In the genomic region with DNA sequence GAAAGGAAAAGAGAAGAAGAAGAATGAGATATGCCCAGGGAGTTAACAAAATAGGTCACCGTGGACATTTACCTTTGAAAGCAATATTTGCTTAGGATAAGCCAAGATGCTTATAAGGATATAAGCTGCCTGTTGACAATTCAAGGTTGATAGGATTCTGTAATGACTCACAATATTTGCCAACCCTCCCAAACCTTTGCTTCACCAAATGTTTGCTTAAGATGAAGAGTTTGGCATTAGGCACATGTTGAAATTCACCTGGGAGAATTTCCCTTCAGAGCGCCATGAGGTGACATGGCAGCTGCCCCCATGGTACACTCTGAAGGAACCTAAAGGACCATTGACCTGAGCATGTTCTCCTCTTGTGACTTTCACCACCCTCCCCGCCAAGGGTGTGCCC, we compare ENCODE assay signal across 27 cellular contexts. TPM values are rescaled to one million over a fixed set of nuclear protein-coding genes. Genes with fewer than 3 reads are reported as not detected.
DNase-seq lines count a peak whose midpoint lies in the region; ATAC-seq and TF ChIP-seq lines count a peak whose summit lies in the region.
"Had no signal": no experiment of that assay in that cellular context is flagged by ENCODE, and none has a peak within 500 bp of the region (broad histone marks: within the 10 kb centered on the region; RNA-seq: fewer than 3 reads in every experiment).

No MANE protein-coding gene starts in this region.

- 36 to 48% methylated on average over 3 of the region's 3 CpGs for WGBS in body of pancreas, 2 donors
- 92% methylated on average over 3 of the region's 3 CpGs for WGBS in tibial nerve, 2 donors

- TF ChIP-seq CTCF in Calu3 (IDR thresholded peaks at IDR 0.05; ENCODE audit: unreplicated experiment) (no peak), body of pancreas (IDR thresholded peaks at IDR 0.05) (no peak), lower lobe of right lung (IDR thresholded peaks at IDR 0.05) (no peak), tibial nerve (IDR thresholded peaks at IDR 0.05) (no peak)

- no peak overlapping the region for H3K27ac Mint-ChIP-seq in Calu3 (ENCODE audit: unreplicated experiment)
- H3K27ac Mint-ChIP-seq: activated CD4-positive, alpha-beta T cell treated with anti-CD3 and anti-CD28 coated beads, Interleukin-2, amount 10 ng/mL, durations not matched to agents 7 days and 5 days; activated naive CD4-positive, alpha-beta T cell treated with anti-CD3 and anti-CD28 coated beads, Interleukin-2, amount 50 U/mL, for 72 hours; CD8-positive, alpha-beta memory T cell; memory B cell; T-cell had no signal

- H3K9me3 Mint-ChIP-seq in Calu3 (ENCODE audit: low read depth, unreplicated experiment), result no peaks in the 10 kb centered on the region
- H3K9me3 Mint-ChIP-seq: activated naive CD4-positive, alpha-beta T cell treated with anti-CD3 and anti-CD28 coated beads, Interleukin-2, amount 50 U/mL, for 72 hours; CD8-positive, alpha-beta memory T cell; memory B cell; T-cell had no signal

- no peaks in the 10 kb centered on the region for H3K27me3 Mint-ChIP-seq in Calu3 (ENCODE audit: unreplicated experiment)
- H3K27me3 Mint-ChIP-seq: T-cell had no signal

- H3K4me3 ChIP-seq in body of pancreas, result no peak overlapping the region
- H3K4me3 ChIP-seq in lower lobe of right lung, result no peak overlapping the region
- no peak overlapping the region for H3K4me3 ChIP-seq in tibial nerve
- H3K4me3 ChIP-seq: ascending aorta, GM12878, stomach, transverse colon had no signal

- ATAC-seq in body of pancreas (peak; percentile 94), lower lobe of right lung (peak; percentile 47 to 61)
- ATAC-seq: activated naive CD4-positive, alpha-beta T cell treated with anti-CD3 and anti-CD28 coated beads, Interleukin-2, amount 50 U/mL, for 72 hours; foreskin keratinocyte; GM12878; T-cell had no signal

- peak overlapping the region in 1 of 4 donors; percentile 57 for H3K27ac ChIP-seq in body of pancreas
- H3K27ac ChIP-seq in lower lobe of right lung, result no peak overlapping the region
- no peak overlapping the region for H3K27ac ChIP-seq in tibial nerve
- H3K27ac ChIP-seq: ascending aorta, foreskin keratinocyte, stomach had no signal

- peaks cover 8% of the 10 kb centered on the region for H3K4me1 ChIP-seq in body of pancreas
- peaks cover 4% of the 10 kb centered on the region for H3K4me1 ChIP-seq in lower lobe of right lung
- no peaks in the 10 kb centered on the region for H3K4me1 ChIP-seq in tibial nerve
- H3K4me1 ChIP-seq: ascending aorta, foreskin keratinocyte had no signal

- H3K4me1 Mint-ChIP-seq in Calu3 (ENCODE audit: low read depth, unreplicated experiment), result peaks cover 12% of the 10 kb centered on the region
- H3K4me1 Mint-ChIP-seq: CD8-positive, alpha-beta memory T cell had no signal

- intact Hi-C loops in Calu3 (cut with micrococcal nuclease; ENCODE audit: unreplicated experiment) (no loop called here), body of pancreas (cut with DNase I) (no loop called here), lower lobe of right lung (cut with DNase I) (no loop called here)

- no peaks in the 10 kb centered on the region for H3K36me3 Mint-ChIP-seq in Calu3 (ENCODE audit: insufficient read depth, unreplicated experiment)
- H3K36me3 Mint-ChIP-seq: CD8-positive, alpha-beta memory T cell; memory B cell; T-cell had no signal

- no peaks in the 10 kb centered on the region for H3K36me3 ChIP-seq in body of pancreas (replicated peaks in 1 of 2; ENCODE audit: insufficient read depth in 1 of 2, low read depth in 2 of 2)
- no peaks in the 10 kb centered on the region for H3K36me3 ChIP-seq in lower lobe of right lung
- H3K36me3 ChIP-seq in tibial nerve, result no peaks in the 10 kb centered on the region
- H3K36me3 ChIP-seq: ascending aorta, stomach, transverse colon had no signal

- no peak overlapping the region for H3K4me3 Mint-ChIP-seq in Calu3 (ENCODE audit: low read depth, unreplicated experiment)
- H3K4me3 Mint-ChIP-seq: activated CD4-positive, alpha-beta T cell treated with anti-CD3 and anti-CD28 coated beads, Interleukin-2, amount 10 ng/mL, durations not matched to agents 7 days and 5 days; CD8-positive, alpha-beta memory T cell; memory B cell; T-cell had no signal

- no peak for TF ChIP-seq EP300 in tibial nerve (IDR thresholded peaks at IDR 0.05)

- H3K27me3 ChIP-seq in body of pancreas, result no peaks in the 10 kb centered on the region
- H3K27me3 ChIP-seq in lower lobe of right lung (ENCODE audit: low read depth), result no peaks in the 10 kb centered on the region
- H3K27me3 ChIP-seq in tibial nerve, result no peaks in the 10 kb centered on the region
- H3K27me3 ChIP-seq: ascending aorta, foreskin keratinocyte, stomach, transverse colon had no signal

- TF ChIP-seq POLR2A in body of pancreas (IDR thresholded peaks at IDR 0.05), result no peak
- no peak for TF ChIP-seq POLR2A in tibial nerve (IDR thresholded peaks at IDR 0.05)

- DNase-seq in Calu3 (peak; percentile 15), HT-29 (ENCODE audit: low spot score) (peak; percentile 44), body of pancreas (peak; percentile 20 to 69 (median 42)), lower lobe of right lung (no peak), NCI-H446 (lab: John Stamatoyannopoulos, UW) (no peak), tibial nerve (ENCODE audit: low spot score in 2 of 2) (no peak)
- DNase-seq in activated CD4-positive, CD25-positive, alpha-beta regulatory T cell treated with anti-CD3 and anti-CD28 coated beads, Interleukin-2, amount 50 U/mL, for 72 hours, result no peak
- DNase-seq in stimulated activated CD4-positive, alpha-beta T cell treated with anti-CD3 and anti-CD28 coated beads, Interleukin-2, amount 100 ng/mL, for 24 hours, result no peak
- DNase-seq: activated CD4-positive, alpha-beta T cell treated with anti-CD3 and anti-CD28 coated beads, Interleukin-2, amount 10 ng/mL, durations not matched to agents 7 days and 5 days; AML-193; CD8-positive, alpha-beta memory T cell; cerebellar nuclear complex; DND-41; foreskin keratinocyte; hippocampal formation; Karpas-422; NCI-H1092 treated with DMSO at 0.1 percent for 48 hours; NCI-H1930; NCI-H774; SHP77 treated with DMSO at 0.1 percent for 48 hours; stomach; T-cell; transverse colon had no signal

- no TSS peak for BruUV-seq in Calu3 (replicated peaks; lab: Mats Ljungman, UMichigan)

- H3K9me3 ChIP-seq in body of pancreas, result no peaks in the 10 kb centered on the region
- H3K9me3 ChIP-seq in lower lobe of right lung, result no peaks in the 10 kb centered on the region
- no peaks in the 10 kb centered on the region for H3K9me3 ChIP-seq in tibial nerve
- H3K9me3 ChIP-seq: ascending aorta, stomach, transverse colon had no signal

- CTCF ChIA-PET in Calu3 (lab: Charles Lee), result interaction anchor here (1.5 kb wide), 1 partner anchor 14 kb away, joined by 4 read pairs; no protein-coding TSS in a partner anchor

RNA-seq across cellular contexts. Expression of gene PALLD, which starts 4.6 kb away (rescaled TPM):
- total RNA-seq in Calu3 (2022) (13.1 and 27.6 TPM in 2 replicates), body of pancreas (10 to 100 TPM; 46.8 to 52.4 TPM), lower lobe of right lung (91.9 TPM), tibial nerve (100 to 1,000 TPM in 3 of 4 donors, 10 to 100 TPM in 1; 93.3 to 214 (median 174) TPM)
- 1.3 and 2.5 TPM in 2 replicates for total RNA-seq in HT-29 (2014; rRNA removed; shearing (Covaris generic))

RNA-seq across cellular contexts. Expression of gene DDX60L, which starts 21.1 kb away (rescaled TPM):
- 32.5 and 73.2 TPM in 2 replicates for total RNA-seq in Calu3 (2022)
- total RNA-seq in HT-29 (2014; rRNA removed; shearing (Covaris generic)), result 1.9 and 5.0 TPM in 2 replicates
- 10 to 100 TPM; 13.2 to 18.7 TPM for total RNA-seq in body of pancreas
- 58.9 TPM for total RNA-seq in lower lobe of right lung
- 10 to 100 TPM; 10.2 to 19.5 (median 15.7) TPM for total RNA-seq in tibial nerve

Comparison
In these comparisons a context has a peak if more than half of its experiments do, and no peak if none do; other contexts are left out.
1. DNase-seq: peak in Calu3 (single experiment), HT-29 (single experiment) and body of pancreas (4 of 4); none in lower lobe of right lung (single experiment), activated CD4-positive, CD25-positive, alpha-beta regulatory T cell treated with anti-CD3 and anti-CD28 coated beads, Interleukin-2, amount 50 U/mL, for 72 hours (single experiment), stimulated activated CD4-positive, alpha-beta T cell treated with anti-CD3 and anti-CD28 coated beads, Interleukin-2, amount 100 ng/mL, for 24 hours (0 of 2), NCI-H446 (0 of 2) and tibial nerve (0 of 2).